ENCODE assay signal across 1 cellular context in genomic region chr5:66840527-66841013, GRCh38.
A peak's percentile ranks its signal among the peaks of the same experiment; 100 is the strongest.
TF ChIP-seq lines count a peak whose summit lies in the region.

No MANE protein-coding gene starts in this region.

TF ChIP-seq in GM12878, 131 proteins besides CTCF, POLR2A, EP300 and RAD21 (continued from another document):
- TF ChIP-seq PKNOX1 (IDR thresholded peaks at IDR 0.05) (peak; percentile 33; the same call in 1 of the 2 replicates), ESRRA (IDR thresholded peaks at IDR 0.05; ENCODE audit: low read length) (no peak), PAX5 (IDR thresholded peaks at IDR 0.05; ENCODE audit: borderline replicate concordance, low read depth, low read length) (peak; percentile 97), PBX3 (IDR thresholded peaks at IDR 0.05; ENCODE audit: insufficient replicate concordance, low read depth, low read length) (no peak), PAX8 (IDR thresholded peaks at IDR 0.05) (no peak), TAF1 (IDR thresholded peaks at IDR 0.05; ENCODE audit: borderline replicate concordance, low read depth, low read length) (no peak), MEF2A (IDR thresholded peaks at IDR 0.05; ENCODE audit: insufficient read depth, low read depth, low read length) (peak; percentile 77), JUNB (IDR thresholded peaks at IDR 0.05) (peak; percentile 99), ZNF24 (IDR thresholded peaks at IDR 0.05) (no peak), CBX5 (IDR thresholded peaks at IDR 0.05; ENCODE audit: low read depth) (no peak), BCL11A (IDR thresholded peaks at IDR 0.05; ENCODE audit: low read depth, low read length) (peak; percentile 95), NR2F1 (conservative IDR thresholded peaks at IDR 0.05) (peak; percentile 93), IRF3 (IDR thresholded peaks at IDR 0.05) (no peak), IKZF1 (conservative IDR thresholded peaks at IDR 0.05) (peak; percentile 61), NFIC (IDR thresholded peaks at IDR 0.05; ENCODE audit: low read depth, low read length) (peak; percentile 96), SUZ12 (IDR thresholded peaks at IDR 0.05; ENCODE audit: unreplicated experiment) (no peak), RUNX3 (IDR thresholded peaks at IDR 0.05; ENCODE audit: low read length) (peak; percentile 100), SRF (IDR thresholded peaks at IDR 0.05; ENCODE audit: low read depth in 2 of 2, low read length in 2 of 2) (0 out of 4 replicates have a peak, but pooled peaks of 1 of the 2 experiments have one; percentile 30), ZNF217 (IDR thresholded peaks at IDR 0.05) (peak; percentile 99), NR2C1 (IDR thresholded peaks at IDR 0.05) (no peak), ZBED1 (IDR thresholded peaks at IDR 0.05; ENCODE audit: borderline replicate concordance) (peak; percentile 91), EZH2 (IDR thresholded peaks at IDR 0.05; ENCODE audit: borderline replicate concordance, control insufficient read depth, low read depth, low read length) (0 out of 2 replicates have a peak, but pooled peaks have one; percentile 84), TCF7 (IDR thresholded peaks at IDR 0.05; ENCODE audit: borderline replicate concordance) (peak; percentile 68; the same call in 1 of the 2 replicates), RBBP5 (conservative IDR thresholded peaks at IDR 0.05) (no peak), ATF2 (IDR thresholded peaks at IDR 0.05; ENCODE audit: low read length) (peak; percentile 97), SUPT20H (IDR thresholded peaks at IDR 0.05; ENCODE audit: borderline replicate concordance, control insufficient read depth, low read depth, low read length) (no peak), IKZF2 (IDR thresholded peaks at IDR 0.05) (peak; percentile 83 to 86), GATAD2B (conservative IDR thresholded peaks at IDR 0.05; ENCODE audit: low read depth) (peak; percentile 45; the same call in 1 of the 2 replicates), CREM (IDR thresholded peaks at IDR 0.05; ENCODE audit: low read depth) (peak; percentile 88), MXI1 (IDR thresholded peaks at IDR 0.05; ENCODE audit: low read depth, low read length) (no peak), IRF4 (IDR thresholded peaks at IDR 0.05; ENCODE audit: low read depth, low read length) (peak; percentile 98), CREB1 (IDR thresholded peaks at IDR 0.05; ENCODE audit: low read depth) (peak; percentile 68; the same call in 1 of the 2 replicates)
- TF ChIP-seq, protein P1, sequence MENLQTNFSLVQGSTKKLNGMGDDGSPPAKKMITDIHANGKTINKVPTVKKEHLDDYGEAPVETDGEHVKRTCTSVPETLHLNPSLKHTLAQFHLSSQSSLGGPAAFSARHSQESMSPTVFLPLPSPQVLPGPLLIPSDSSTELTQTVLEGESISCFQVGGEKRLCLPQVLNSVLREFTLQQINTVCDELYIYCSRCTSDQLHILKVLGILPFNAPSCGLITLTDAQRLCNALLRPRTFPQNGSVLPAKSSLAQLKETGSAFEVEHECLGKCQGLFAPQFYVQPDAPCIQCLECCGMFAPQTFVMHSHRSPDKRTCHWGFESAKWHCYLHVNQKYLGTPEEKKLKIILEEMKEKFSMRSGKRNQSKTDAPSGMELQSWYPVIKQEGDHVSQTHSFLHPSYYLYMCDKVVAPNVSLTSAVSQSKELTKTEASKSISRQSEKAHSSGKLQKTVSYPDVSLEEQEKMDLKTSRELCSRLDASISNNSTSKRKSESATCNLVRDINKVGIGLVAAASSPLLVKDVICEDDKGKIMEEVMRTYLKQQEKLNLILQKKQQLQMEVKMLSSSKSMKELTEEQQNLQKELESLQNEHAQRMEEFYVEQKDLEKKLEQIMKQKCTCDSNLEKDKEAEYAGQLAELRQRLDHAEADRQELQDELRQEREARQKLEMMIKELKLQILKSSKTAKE (IDR thresholded peaks at IDR 0.05; ENCODE audit: low read depth, poor library complexity, severe bottlenecking) = peak; percentile 78
- TF ChIP-seq, protein P2, sequence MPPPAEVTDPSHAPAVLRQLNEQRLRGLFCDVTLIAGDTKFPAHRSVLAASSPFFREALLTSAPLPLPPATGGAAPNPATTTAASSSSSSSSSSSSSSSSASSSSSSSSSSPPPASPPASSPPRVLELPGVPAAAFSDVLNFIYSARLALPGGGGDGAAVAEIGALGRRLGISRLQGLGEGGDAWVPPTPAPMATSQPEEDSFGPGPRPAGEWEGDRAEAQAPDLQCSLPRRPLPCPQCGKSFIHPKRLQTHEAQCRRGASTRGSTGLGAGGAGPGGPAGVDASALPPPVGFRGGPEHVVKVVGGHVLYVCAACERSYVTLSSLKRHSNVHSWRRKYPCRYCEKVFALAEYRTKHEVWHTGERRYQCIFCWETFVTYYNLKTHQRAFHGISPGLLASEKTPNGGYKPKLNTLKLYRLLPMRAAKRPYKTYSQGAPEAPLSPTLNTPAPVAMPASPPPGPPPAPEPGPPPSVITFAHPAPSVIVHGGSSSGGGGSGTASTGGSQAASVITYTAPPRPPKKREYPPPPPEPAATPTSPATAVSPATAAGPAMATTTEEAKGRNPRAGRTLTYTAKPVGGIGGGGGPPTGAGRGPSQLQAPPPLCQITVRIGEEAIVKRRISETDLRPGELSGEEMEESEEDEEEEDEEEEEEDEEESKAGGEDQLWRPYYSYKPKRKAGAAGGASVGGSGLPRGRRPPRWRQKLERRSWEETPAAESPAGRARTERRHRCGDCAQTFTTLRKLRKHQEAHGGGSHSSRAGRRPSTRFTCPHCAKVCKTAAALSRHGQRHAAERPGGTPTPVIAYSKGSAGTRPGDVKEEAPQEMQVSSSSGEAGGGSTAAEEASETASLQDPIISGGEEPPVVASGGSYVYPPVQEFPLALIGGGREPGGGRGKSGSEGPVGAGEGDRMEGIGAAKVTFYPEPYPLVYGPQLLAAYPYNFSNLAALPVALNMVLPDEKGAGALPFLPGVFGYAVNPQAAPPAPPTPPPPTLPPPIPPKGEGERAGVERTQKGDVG (CRISPR knock-in tag; IDR thresholded peaks at IDR 0.05) = no peak
